1 cellular context compared by ENCODE assay signal in genomic region chr7:28432105-28432504, GRCh38.
TF ChIP-seq lines count a peak whose summit lies in the region.

No MANE protein-coding gene starts in this region.

TF ChIP-seq in H1, 55 proteins besides CTCF, POLR2A, EP300 and RAD21:
- TF ChIP-seq CHD7 (IDR thresholded peaks at IDR 0.05; ENCODE audit: insufficient replicate concordance, low read length) (no peak), TAF7 (optimal IDR thresholded peaks at IDR 0.05; ENCODE audit: borderline replicate concordance, low read depth, low read length) (no peak), PHF8 (conservative IDR thresholded peaks at IDR 0.05; ENCODE audit: low read depth, low read length) (no peak), GTF2F1 (IDR thresholded peaks at IDR 0.05; ENCODE audit: borderline replicate concordance, low read depth, low read length) (no peak), USF2 (IDR thresholded peaks at IDR 0.05; ENCODE audit: low read length) (no peak), BCL11A (IDR thresholded peaks at IDR 0.05; ENCODE audit: low read depth in 2 of 2, low read length in 2 of 2) (no peak), FOSL1 (IDR thresholded peaks at IDR 0.05; ENCODE audit: insufficient read depth, low read depth, low read length) (no peak), EGR1 (IDR thresholded peaks at IDR 0.05; ENCODE audit: borderline replicate concordance, low read depth, low read length) (no peak), TAF1 (IDR thresholded peaks at IDR 0.05; ENCODE audit: low read depth, low read length) (no peak), SRF (IDR thresholded peaks at IDR 0.05; ENCODE audit: low read depth, low read length) (no peak)
TF ChIP-seq in H1: peak in this region for 0.
